In genomic region chr6:21295846-21296245, GRCh38 we compare ENCODE assay signal across 21 cellular contexts.
DNase-seq lines count a peak whose midpoint lies in the region; ATAC-seq, FAIRE-seq and TF ChIP-seq lines count a peak whose summit lies in the region.
"Had no signal": no experiment of that assay in that cellular context is flagged by ENCODE, and none has a peak within 500 bp of the region (broad histone marks: within the 10 kb centered on the region; RNA-seq: fewer than 3 reads in every experiment).

No MANE protein-coding gene starts in this region.

- no peak overlapping the region for H2BK15ac ChIP-seq in H9 (ENCODE audit: low read depth, low read length)

- H3K56ac ChIP-seq in H9 (ENCODE audit: insufficient read length, low read depth, low read length), result no peak overlapping the region

- H3K27me3 ChIP-seq in H9 (ENCODE audit: insufficient read depth, low read length) (no peaks in the 10 kb centered on the region), neuron (ENCODE audit: insufficient read depth, low read length) (no peaks in the 10 kb centered on the region), psoas muscle (ENCODE audit: insufficient read depth in 3 of 3, low read length in 2 of 3) (no peaks in the 10 kb centered on the region)

- no peak for TF ChIP-seq CTCF in H9 (conservative IDR thresholded peaks at IDR 0.05)
- TF ChIP-seq CTCF in psoas muscle (IDR thresholded peaks at IDR 0.05), result no peak

- DNase-seq in H9 (no peak), dedifferentiated amniotic fluid mesenchymal stem cell (ENCODE audit: extremely low spot score) (peak; percentile 59), fibroblast of the conjunctiva (ENCODE audit: low read depth) (peak; percentile 16), RCC 7860 (ENCODE audit: low spot score) (no peak), psoas muscle (no peak)
- DNase-seq in activated naive CD4-positive, alpha-beta T cell treated with anti-CD3 and anti-CD28 coated beads, Interleukin-2, amount 50 U/mL, for 72 hours (ENCODE audit: low spot score in 2 of 2), result no peak
- DNase-seq: CD8-positive, alpha-beta T cell; COR-L47; DMS153; DMS79 treated with DMSO at 0.1 percent for 48 hours; EL had no signal

- H3K79me2 ChIP-seq in H9 (ENCODE audit: insufficient read depth, low read length), result no peaks in the 10 kb centered on the region

- no peak overlapping the region for H2AK5ac ChIP-seq in H9 (ENCODE audit: insufficient read length, low read length)

- no peak overlapping the region for H3T11ph ChIP-seq in H9 (ENCODE audit: low read length)

- no peak overlapping the region for H4K8ac ChIP-seq in H9 (replicated peaks; ENCODE audit: insufficient read length, low read depth, low read length)

- H3K36me3 Mint-ChIP-seq in H9 (ENCODE audit: insufficient read depth in 1 of 3, low read depth in 3 of 3), result peaks cover 0 to under 1% (median 0%) of the 10 kb centered on the region in 3 experiments; a peak in 2 of 7 replicates
- peaks cover 0 to 6% of the 10 kb centered on the region in 2 donors for H3K36me3 Mint-ChIP-seq in activated naive CD4-positive, alpha-beta T cell treated with anti-CD3 and anti-CD28 coated beads, Interleukin-2, amount 50 U/mL, for 72 hours
- H3K36me3 Mint-ChIP-seq: CD14-positive monocyte; CD8-positive, alpha-beta T cell had no signal

- no peak for FAIRE-seq in RCC 7860 (lab: Jason Lieb, UNC)
- FAIRE-seq: A204.1, D721Med, G401.6, GM12891, H54, HepG2, HTR-8/SVneo had no signal

- no peak overlapping the region for H2BK20ac ChIP-seq in H9 (ENCODE audit: low read depth, low read length, poor library complexity, severe bottlenecking)

- no peak overlapping the region for H3K4me3 ChIP-seq in neuron (ENCODE audit: low read length)
- no peak overlapping the region for H3K4me3 ChIP-seq in psoas muscle

- no peak for ATAC-seq in activated naive CD4-positive, alpha-beta T cell treated with anti-CD3 and anti-CD28 coated beads, Interleukin-2, amount 50 U/mL, for 72 hours
- ATAC-seq in HG03354 (IDR thresholded peaks at IDR 0.05; ENCODE audit: poor library complexity, severe bottlenecking, unreplicated experiment) (no peak), psoas muscle (no peak)
- ATAC-seq: CD8-positive, alpha-beta T cell; HepG2 had no signal

- peaks cover 0 to 3% of the 10 kb centered on the region in 2 experiments; a peak in 1 of 4 replicates for H3K4me1 Mint-ChIP-seq in H9
- H3K4me1 Mint-ChIP-seq: CD14-positive monocyte had no signal

- no peak overlapping the region for H3K4ac ChIP-seq in H9 (ENCODE audit: low read depth, low read length)

- H2BK12ac ChIP-seq in H9 (ENCODE audit: insufficient read length, low read depth, low read length), result no peak overlapping the region

- no peak overlapping the region for H2BK5ac ChIP-seq in H9 (ENCODE audit: insufficient read length, low read length)

- H3K27ac Mint-ChIP-seq in H9, result no peak overlapping the region
- H3K27ac Mint-ChIP-seq in activated naive CD4-positive, alpha-beta T cell treated with anti-CD3 and anti-CD28 coated beads, Interleukin-2, amount 50 U/mL, for 72 hours, result no peak overlapping the region
- H3K27ac Mint-ChIP-seq: CD14-positive monocyte; CD8-positive, alpha-beta T cell had no signal

- H3K27me3 Mint-ChIP-seq in H9 (ENCODE audit: low read depth), result no peaks in the 10 kb centered on the region

- H3K23ac ChIP-seq in H9 (ENCODE audit: insufficient read length, low read depth, low read length), result no peak overlapping the region

- H3K9me3 Mint-ChIP-seq in H9, result peaks cover 0 to 6% of the 10 kb centered on the region in 2 experiments; a peak in 2 of 5 replicates
- peaks cover 5 to 15% of the 10 kb centered on the region in 2 donors for H3K9me3 Mint-ChIP-seq in activated naive CD4-positive, alpha-beta T cell treated with anti-CD3 and anti-CD28 coated beads, Interleukin-2, amount 50 U/mL, for 72 hours
- H3K9me3 Mint-ChIP-seq: CD8-positive, alpha-beta T cell had no signal

- H3K4me2 ChIP-seq in H9 (ENCODE audit: insufficient read depth, insufficient read length, low read length), result no peak overlapping the region

- H3K23me2 ChIP-seq in H9 (ENCODE audit: insufficient read length, low read depth, low read length, poor library complexity, severe bottlenecking), result no peaks in the 10 kb centered on the region

- WGBS in H9 (ENCODE audit: extremely low coverage, insufficient read length, low lambda C conversion rate), result no CpG with 5 or more reads among the region's 4 CpGs
- 27 to 52% (median 31%) methylated on average over 4 of the region's 4 CpGs for WGBS in psoas muscle, 3 donors

- H3K4me3 Mint-ChIP-seq in H9, result no peak overlapping the region
- H3K4me3 Mint-ChIP-seq: CD14-positive monocyte; CD8-positive, alpha-beta T cell had no signal

- H2AFZ ChIP-seq in H9 (ENCODE audit: low read length), result peak overlapping the region; percentile 10
- H2AFZ ChIP-seq in neuron (ENCODE audit: low read depth, low read length), result peak overlapping the region; percentile 39

- intact Hi-C loops in psoas muscle (cut with DNase I), result no loop called here

- H3K27ac ChIP-seq in H9 (ENCODE audit: insufficient read length, low read depth, low read length) (no peak overlapping the region), psoas muscle (no peak overlapping the region)

- no peaks in the 10 kb centered on the region for H3K4me1 ChIP-seq in H9 (ENCODE audit: insufficient read depth, low read length)
- peaks cover 5% of the 10 kb centered on the region for H3K4me1 ChIP-seq in neuron (ENCODE audit: insufficient read depth, low read length)
- no peaks in the 10 kb centered on the region for H3K4me1 ChIP-seq in psoas muscle

- H3K79me1 ChIP-seq in H9 (ENCODE audit: insufficient read depth, low read depth, low read length, poor library complexity, severe bottlenecking), result no peaks in the 10 kb centered on the region

- H2BK120ac ChIP-seq in H9 (ENCODE audit: low read depth, low read length, poor library complexity, severe bottlenecking), result no peak overlapping the region

- no peak overlapping the region for H4K5ac ChIP-seq in H9 (ENCODE audit: insufficient read length, low read depth, low read length)

- H3K14ac ChIP-seq in H9 (ENCODE audit: insufficient read depth, low read length), result no peak overlapping the region

- H3K18ac ChIP-seq in H9 (ENCODE audit: insufficient read length, low read depth, low read length), result no peak overlapping the region

- no peaks in the 10 kb centered on the region for H3K36me3 ChIP-seq in neuron (ENCODE audit: insufficient read depth, low read length)
- H3K36me3 ChIP-seq in psoas muscle (ENCODE audit: insufficient read depth in 1 of 2, low read depth in 1 of 2), result no peaks in the 10 kb centered on the region

- H3K9me3 ChIP-seq in H9 (ENCODE audit: control insufficient read depth, low read depth, low read length) (no peaks in the 10 kb centered on the region), neuron (ENCODE audit: low read length) (peaks cover 1% of the 10 kb centered on the region), psoas muscle (peaks cover 6% of the 10 kb centered on the region)

- H4K20me1 ChIP-seq in H9 (ENCODE audit: control insufficient read depth, insufficient read depth, insufficient read length), result no peaks in the 10 kb centered on the region

- H3K9ac ChIP-seq in H9 (ENCODE audit: extremely low read depth, insufficient read length, low read length), result no peak overlapping the region

- no peak overlapping the region for H4K91ac ChIP-seq in H9 (ENCODE audit: insufficient read length, low read depth, low read length)

Comparison
In these comparisons a context has a peak if more than half of its experiments do, and no peak if none do; other contexts are left out.
1. DNase-seq: peak in dedifferentiated amniotic fluid mesenchymal stem cell (single experiment) and fibroblast of the conjunctiva (single experiment); none in H9 (single experiment), activated naive CD4-positive, alpha-beta T cell treated with anti-CD3 and anti-CD28 coated beads, Interleukin-2, amount 50 U/mL, for 72 hours (0 of 2), RCC 7860 (single experiment) and psoas muscle (0 of 2).